In the genomic region with DNA sequence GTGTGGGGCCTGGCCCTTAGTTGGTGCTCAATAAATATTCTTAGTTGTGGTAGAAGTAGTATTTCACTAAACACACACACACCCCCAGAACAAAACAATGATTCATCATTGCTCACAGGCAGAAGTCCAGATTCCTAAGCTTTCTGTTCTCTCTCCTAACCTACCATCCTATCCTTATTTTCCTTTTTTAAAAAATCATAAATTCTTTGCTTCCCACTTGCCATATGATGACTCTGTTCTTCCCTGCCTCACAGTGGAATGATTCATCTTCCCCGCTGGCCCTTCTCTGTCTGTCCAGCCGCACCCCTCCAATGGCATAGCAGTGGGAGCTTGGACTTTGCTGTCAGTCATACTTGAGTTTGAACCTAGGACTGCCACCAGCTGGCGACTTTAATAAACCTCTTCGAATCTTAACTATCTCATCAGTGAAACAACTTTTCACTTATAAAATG, we compare ENCODE assay signal across 15 cellular contexts. TPM values are rescaled to one million over a fixed set of nuclear protein-coding genes. Genes with fewer than 3 reads are reported as not detected.
DNase-seq lines count a peak whose midpoint lies in the region; ATAC-seq and TF ChIP-seq lines count a peak whose summit lies in the region.
"Had no signal": no experiment of that assay in that cellular context is flagged by ENCODE, and none has a peak within 500 bp of the region (broad histone marks: within the 10 kb centered on the region; RNA-seq: fewer than 3 reads in every experiment).

No MANE protein-coding gene starts in this region.

- H3K9me3 Mint-ChIP-seq in effector memory CD8-positive, alpha-beta T cell = no peaks in the 10 kb centered on the region
- H3K9me3 Mint-ChIP-seq: activated T-cell treated with anti-CD3 and anti-CD28 coated beads, Interleukin-2, amount 50 U/mL, for 4 hours; CD8-positive, alpha-beta T cell had no signal

- H4K20me1 ChIP-seq in hepatocyte (ENCODE audit: insufficient read depth, poor library complexity, severe bottlenecking) = no peaks in the 10 kb centered on the region

- H3K4me3 Mint-ChIP-seq in effector memory CD8-positive, alpha-beta T cell = no peak overlapping the region
- H3K4me3 Mint-ChIP-seq: activated T-cell treated with anti-CD3 and anti-CD28 coated beads, Interleukin-2, amount 50 U/mL, for 4 hours; CD8-positive, alpha-beta T cell; nephron had no signal

- H3K27me3 ChIP-seq in adipocyte (replicated peaks; ENCODE audit: control insufficient read depth, insufficient read depth, low read length) (no peaks in the 10 kb centered on the region), hepatocyte (peaks cover 36% of the 10 kb centered on the region)

- no peak overlapping the region for H3K27ac Mint-ChIP-seq in effector memory CD8-positive, alpha-beta T cell
- H3K27ac Mint-ChIP-seq: CD8-positive, alpha-beta T cell; nephron had no signal

- ATAC-seq in GM21381 (IDR thresholded peaks at IDR 0.05; ENCODE audit: unreplicated experiment) = no peak
- no peak for ATAC-seq in effector memory CD8-positive, alpha-beta T cell (replicated peaks)
- ATAC-seq: activated T-cell treated with anti-CD3 and anti-CD28 coated beads, Interleukin-2, amount 50 U/mL, for 4 hours; CD8-positive, alpha-beta T cell had no signal

- 76% methylated on average over 4 of the region's 4 CpGs for WGBS in hepatocyte (ENCODE audit: low lambda C conversion rate, missing lambda C conversion rate)

- no peak for TF ChIP-seq CTCF in hepatocyte (IDR thresholded peaks at IDR 0.05; ENCODE audit: poor library complexity)

- H3K4me3 ChIP-seq in adipocyte (ENCODE audit: low read length) (no peak overlapping the region), hepatocyte (no peak overlapping the region)
- H3K4me3 ChIP-seq: thoracic aorta had no signal

- H2AFZ ChIP-seq in hepatocyte = no peak overlapping the region

- DNase-seq in AG08396 (ENCODE audit: low spot score) (peak; percentile 66), HS-27A (ENCODE audit: low read depth) (peak; percentile 80), adipocyte (ENCODE audit: low read depth) (peak; percentile 77), hepatocyte (ENCODE audit: low spot score) (peak; percentile 68), T-helper 2 cell (no peak), NCI-H1694 treated with DMSO at 0.1 percent for 48 hours (lab: John Stamatoyannopoulos, UW) (no peak)
- no peak for DNase-seq in effector memory CD8-positive, alpha-beta T cell
- DNase-seq: activated T-cell treated with anti-CD3 and anti-CD28 coated beads, Interleukin-2, amount 50 U/mL, for 4 hours; CD8-positive, alpha-beta T cell; cerebellar nuclear complex; NCI-H1930; stimulated activated CD4-positive, alpha-beta T cell treated with anti-CD3 and anti-CD28 coated beads, Interleukin-2, amount 100 ng/mL, for 24 hours had no signal

- H3K36me3 ChIP-seq in adipocyte (ENCODE audit: control insufficient read depth, insufficient read depth, low read length, severe bottlenecking) (no peaks in the 10 kb centered on the region), hepatocyte (replicated peaks; ENCODE audit: insufficient read depth, low read depth) (no peaks in the 10 kb centered on the region)
- H3K36me3 ChIP-seq: thoracic aorta had no signal

- H3K4me1 Mint-ChIP-seq in effector memory CD8-positive, alpha-beta T cell (ENCODE audit: low read depth in 2 of 2) = peaks cover 8 to 11% of the 10 kb centered on the region in 2 donors

- no peak overlapping the region for H3K4me2 ChIP-seq in hepatocyte

- H3K27me3 Mint-ChIP-seq in effector memory CD8-positive, alpha-beta T cell = peaks cover 17 to 35% of the 10 kb centered on the region in 2 donors

- no peak overlapping the region for H3K9ac ChIP-seq in adipocyte (ENCODE audit: low read length)

- H3K9me3 ChIP-seq in adipocyte (ENCODE audit: control insufficient read depth, low read length) (no peaks in the 10 kb centered on the region), hepatocyte (ENCODE audit: low read depth) (no peaks in the 10 kb centered on the region)
- H3K9me3 ChIP-seq: thoracic aorta had no signal

- no peak overlapping the region for H3K27ac ChIP-seq in hepatocyte
- H3K27ac ChIP-seq: thoracic aorta had no signal

- no peaks in the 10 kb centered on the region for H3K36me3 Mint-ChIP-seq in effector memory CD8-positive, alpha-beta T cell (ENCODE audit: insufficient read depth)

- H3K4me1 ChIP-seq in adipocyte (ENCODE audit: control insufficient read depth, insufficient read depth, low read length) = no peaks in the 10 kb centered on the region
- H3K4me1 ChIP-seq in hepatocyte (ENCODE audit: insufficient read depth) = no peaks in the 10 kb centered on the region

- no peaks in the 10 kb centered on the region for H3K79me2 ChIP-seq in hepatocyte

- no peaks in the 10 kb centered on the region for H3K9me2 ChIP-seq in hepatocyte (replicated peaks; ENCODE audit: insufficient read depth)

RNA-seq across cellular contexts. Expression of a gene that starts 5.2 kb away (rescaled TPM):
- 2.2 and 4.0 TPM in 2 replicates for total RNA-seq in hepatocyte
- 1.9 and 6.1 TPM in 2 replicates for polyA plus RNA-seq in hepatocyte

Comparison
In these comparisons a context has a peak if more than half of its experiments do, and no peak if none do; other contexts are left out.
1. DNase-seq: peak in AG08396 (single experiment), HS-27A (single experiment), adipocyte (single experiment) and hepatocyte (single experiment); none in T-helper 2 cell (0 of 5), NCI-H1694 treated with DMSO at 0.1 percent for 48 hours (single experiment) and effector memory CD8-positive, alpha-beta T cell (0 of 3).